Comparison of ENCODE assay signal across 9 cellular contexts in genomic region chr7:50660040-50660829, GRCh38.
DNase-seq lines count a peak whose midpoint lies in the region; ATAC-seq and TF ChIP-seq lines count a peak whose summit lies in the region.
"Had no signal": no experiment of that assay in that cellular context is flagged by ENCODE, and none has a peak within 500 bp of the region (broad histone marks: within the 10 kb centered on the region; RNA-seq: fewer than 3 reads in every experiment).

No MANE protein-coding gene starts in this region.

- ATAC-seq in Right ventricle myocardium inferior (no peak), heart right ventricle (no peak), HG03354 (IDR thresholded peaks at IDR 0.05; ENCODE audit: poor library complexity, severe bottlenecking, unreplicated experiment) (no peak)
- ATAC-seq in naive thymus-derived CD8-positive, alpha-beta T cell = peak; percentile 74 to 84

- H3K36me3 ChIP-seq in heart right ventricle (peaks cover 0 to 43% (median 0%) of the 10 kb centered on the region in 9 donors), vagina (peaks cover 0 to 5% of the 10 kb centered on the region in 2 donors)

- no peaks in the 10 kb centered on the region for H3K9me3 Mint-ChIP-seq in activated T-helper 2 cell treated with anti-CD3 and anti-CD28 coated beads, Interferon-gamma antibody, Interleukin-2, Interleukin-4, amounts not matched to agents 10 μg/mL and 5 μg/mL and 100 μg/mL, durations not matched to agents 14 hours and 24 hours and 36 hours
- no peaks in the 10 kb centered on the region for H3K9me3 Mint-ChIP-seq in naive thymus-derived CD8-positive, alpha-beta T cell

- 81 to 85% methylated on average over 30 of the region's 30 CpGs for WGBS in heart right ventricle, 2 donors

- H3K4me3 Mint-ChIP-seq in activated T-helper 2 cell treated with anti-CD3 and anti-CD28 coated beads, Interferon-gamma antibody, Interleukin-2, Interleukin-4, amounts not matched to agents 10 μg/mL and 5 μg/mL and 100 μg/mL, durations not matched to agents 14 hours and 24 hours and 36 hours (ENCODE audit: low read depth) = peak overlapping the region; percentile 66
- H3K4me3 Mint-ChIP-seq in naive thymus-derived CD8-positive, alpha-beta T cell = peak overlapping the region; percentile 82 to 94 (median 90)

- H3K27me3 Mint-ChIP-seq in activated T-helper 2 cell treated with anti-CD3 and anti-CD28 coated beads, Interferon-gamma antibody, Interleukin-2, Interleukin-4, amounts not matched to agents 10 μg/mL and 5 μg/mL and 100 μg/mL, durations not matched to agents 14 hours and 24 hours and 36 hours (ENCODE audit: low read depth) = no peaks in the 10 kb centered on the region
- H3K27me3 Mint-ChIP-seq in naive thymus-derived CD8-positive, alpha-beta T cell = peaks cover 0 to 4% (median 0%) of the 10 kb centered on the region in 5 donors

- no peaks in the 10 kb centered on the region for H3K9me3 ChIP-seq in heart right ventricle
- no peaks in the 10 kb centered on the region for H3K9me3 ChIP-seq in vagina

- peak overlapping the region in 1 of 10 donors; percentile 23 for H3K4me3 ChIP-seq in heart right ventricle
- no peak overlapping the region for H3K4me3 ChIP-seq in vagina

- intact Hi-C loops in Right ventricle myocardium inferior (cut with DNase I) (no loop called here), heart right ventricle (cut with DNase I) (no loop called here), vagina (cut with DNase I) (no loop called here)
- intact Hi-C loops in activated T-helper 2 cell treated with anti-CD3 and anti-CD28 coated beads, Interferon-gamma antibody, Interleukin-2, Interleukin-4, amounts not matched to agents 10 μg/mL and 5 μg/mL and 100 μg/mL, durations not matched to agents 14 hours and 24 hours and 36 hours (cut with micrococcal nuclease) = loop anchor here (2.0 to 10.0 kb wide), 8 partner anchors 63 to 568 kb away; partner anchors contain the start of gene ZPBP

- H3K27ac ChIP-seq in heart right ventricle (no peak overlapping the region), vagina (no peak overlapping the region)
- H3K27ac ChIP-seq: 22Rv1 had no signal

- no peaks in the 10 kb centered on the region for H3K36me3 Mint-ChIP-seq in activated T-helper 2 cell treated with anti-CD3 and anti-CD28 coated beads, Interferon-gamma antibody, Interleukin-2, Interleukin-4, amounts not matched to agents 10 μg/mL and 5 μg/mL and 100 μg/mL, durations not matched to agents 14 hours and 24 hours and 36 hours (ENCODE audit: low read depth)
- H3K36me3 Mint-ChIP-seq in naive thymus-derived CD8-positive, alpha-beta T cell = no peaks in the 10 kb centered on the region

- no peak for TF ChIP-seq POLR2A in vagina (IDR thresholded peaks at IDR 0.05)

- H3K27me3 ChIP-seq in heart right ventricle (no peaks in the 10 kb centered on the region), vagina (no peaks in the 10 kb centered on the region)

- H3K4me1 Mint-ChIP-seq in activated T-helper 2 cell treated with anti-CD3 and anti-CD28 coated beads, Interferon-gamma antibody, Interleukin-2, Interleukin-4, amounts not matched to agents 10 μg/mL and 5 μg/mL and 100 μg/mL, durations not matched to agents 14 hours and 24 hours and 36 hours (ENCODE audit: low read depth) = peaks cover 56% of the 10 kb centered on the region
- H3K4me1 Mint-ChIP-seq in naive thymus-derived CD8-positive, alpha-beta T cell = peaks cover 39 to 53% (median 45%) of the 10 kb centered on the region in 4 donors

- DNase-seq in Right ventricle myocardium inferior (ENCODE audit: missing footprints) = peak; percentile 84
- DNase-seq in heart right ventricle = no peak
- peak; percentile 47 for DNase-seq in activated T-helper 2 cell treated with anti-CD3 and anti-CD28 coated beads, Interferon-gamma antibody, Interleukin-2, Interleukin-4, amounts not matched to agents 10 μg/mL and 5 μg/mL and 100 μg/mL, durations not matched to agents 14 hours and 24 hours and 36 hours (ENCODE audit: low spot score)
- peak; percentile 18 to 76 (median 55) for DNase-seq in naive thymus-derived CD8-positive, alpha-beta T cell
- DNase-seq in vagina (ENCODE audit: extremely low spot score in 2 of 2) = peak; percentile 82 to 91
- no peak for DNase-seq in NCI-H2171 treated with DMSO at 0.1 percent for 48 hours (lab: John Stamatoyannopoulos, UW)
- DNase-seq in NCI-H187 treated with DMSO at 0.1 percent for 48 hours (lab: John Stamatoyannopoulos, UW) = no peak

- H3K27ac Mint-ChIP-seq in activated T-helper 2 cell treated with anti-CD3 and anti-CD28 coated beads, Interferon-gamma antibody, Interleukin-2, Interleukin-4, amounts not matched to agents 10 μg/mL and 5 μg/mL and 100 μg/mL, durations not matched to agents 14 hours and 24 hours and 36 hours = peak overlapping the region; percentile 83
- peak overlapping the region; percentile 71 to 98 (median 92) for H3K27ac Mint-ChIP-seq in naive thymus-derived CD8-positive, alpha-beta T cell

- TF ChIP-seq CTCF in heart right ventricle (IDR thresholded peaks at IDR 0.05) = no peak
- no peak for TF ChIP-seq CTCF in vagina (IDR thresholded peaks at IDR 0.05)

- POLR2A ChIA-PET in naive thymus-derived CD8-positive, alpha-beta T cell (lab: Charles Lee) = interaction anchor here (0.6 to 1.1 kb wide), 2 partner anchors 52 to 198 kb away, joined by 3 read pairs; no protein-coding TSS in a partner anchor

- peaks cover 44 to 96% (median 87%) of the 10 kb centered on the region in 9 donors for H3K4me1 ChIP-seq in heart right ventricle
- H3K4me1 ChIP-seq in vagina = peaks cover 82% of the 10 kb centered on the region

Comparison
In these comparisons a context has a peak if more than half of its experiments do, and no peak if none do; other contexts are left out.
1. DNase-seq: peak in Right ventricle myocardium inferior (single experiment), activated T-helper 2 cell treated with anti-CD3 and anti-CD28 coated beads, Interferon-gamma antibody, Interleukin-2, Interleukin-4, amounts not matched to agents 10 μg/mL and 5 μg/mL and 100 μg/mL, durations not matched to agents 14 hours and 24 hours and 36 hours (single experiment), naive thymus-derived CD8-positive, alpha-beta T cell (10 of 10) and vagina (2 of 2); none in heart right ventricle (0 of 2), NCI-H2171 treated with DMSO at 0.1 percent for 48 hours (single experiment) and NCI-H187 treated with DMSO at 0.1 percent for 48 hours (single experiment).
2. ATAC-seq: peak in naive thymus-derived CD8-positive, alpha-beta T cell (2 of 2); none in Right ventricle myocardium inferior (single experiment), heart right ventricle (0 of 8) and HG03354 (single experiment).